Comparison of ENCODE assay signal across 13 cellular contexts in the genomic region with DNA sequence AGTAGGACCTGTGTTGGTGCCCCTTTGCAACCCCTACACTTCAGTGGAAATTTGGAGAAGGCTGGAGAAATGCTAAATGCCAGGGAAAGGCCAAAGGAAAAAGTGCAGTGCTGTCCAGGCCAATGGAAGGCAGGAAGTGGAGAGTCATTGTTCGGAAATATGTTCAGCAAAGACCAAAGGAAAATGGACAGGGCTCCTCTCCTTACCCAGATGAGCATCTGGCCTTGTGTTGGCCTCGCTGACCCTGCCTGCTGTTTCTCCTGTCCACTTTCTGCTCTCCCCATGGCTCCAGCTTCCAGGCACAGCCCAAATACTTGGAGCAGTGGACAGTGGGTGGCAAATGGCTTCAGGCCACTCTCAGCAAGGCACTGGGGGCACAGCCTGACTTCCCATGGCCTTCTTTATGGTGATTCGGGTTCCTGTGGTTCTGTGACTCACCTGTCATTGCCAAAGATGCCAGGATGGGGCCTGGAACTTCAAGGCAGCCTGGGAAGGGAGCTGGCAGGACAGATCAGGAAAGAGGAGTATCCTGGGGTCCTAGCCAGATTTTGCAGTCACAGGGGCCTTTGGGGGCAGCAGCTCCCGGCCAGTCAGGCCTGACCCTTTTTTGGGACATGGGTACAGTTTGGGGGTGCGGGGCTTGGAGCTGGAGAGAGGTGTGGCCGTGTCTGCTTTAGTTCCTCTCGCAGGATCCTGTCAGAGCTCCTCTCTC.
DNase-seq lines count a peak whose midpoint lies in the region; ATAC-seq and TF ChIP-seq lines count a peak whose summit lies in the region.
"Had no signal": no experiment of that assay in that cellular context is flagged by ENCODE, and none has a peak within 500 bp of the region (broad histone marks: within the 10 kb centered on the region; RNA-seq: fewer than 3 reads in every experiment).

No MANE protein-coding gene starts in this region.

- TF ChIP-seq CTCF in osteoblast (IDR thresholded peaks at IDR 0.05; ENCODE audit: extremely low read depth, low read depth, low read length) (no peak), mammary epithelial cell (conservative IDR thresholded peaks at IDR 0.05 in 1 of 2, IDR thresholded peaks at IDR 0.05 in 1 of 2; ENCODE audit: extremely low read depth in 1 of 2, insufficient read depth in 1 of 2, low read depth in 1 of 2, low read length in 2 of 2) (no peak), psoas muscle (IDR thresholded peaks at IDR 0.05) (no peak)

- 77% methylated on average over 4 of the region's 7 CpGs for WGBS in mammary epithelial cell (ENCODE audit: low coverage, missing lambda C conversion rate)
- 82 to 85% (median 83%) methylated on average over 7 of the region's 7 CpGs for WGBS in psoas muscle, 3 donors

- DNase-seq in M059J (ENCODE audit: low read depth) (peak; percentile 8), islet precursor cell (peak; percentile 34), osteoblast (ENCODE audit: insufficient read length, low spot score, missing footprints) (peak; percentile 53), mammary epithelial cell (no peak), psoas muscle (no peak), NCI-H524 (lab: John Stamatoyannopoulos, UW) (no peak)
- DNase-seq: BE2C; CD4-positive, alpha-beta memory T cell; DMS79; GM23248 had no signal

- H3K36me3 ChIP-seq in osteoblast (ENCODE audit: insufficient read depth, low read length), result no peaks in the 10 kb centered on the region
- no peaks in the 10 kb centered on the region for H3K36me3 ChIP-seq in mammary epithelial cell (ENCODE audit: insufficient read depth, low read length)
- no peaks in the 10 kb centered on the region for H3K36me3 ChIP-seq in psoas muscle (ENCODE audit: insufficient read depth in 1 of 2, low read depth in 1 of 2)
- H3K36me3 ChIP-seq: BE2C had no signal

- CTCF ChIA-PET in mammary epithelial cell (lab: Charles Lee; ENCODE audit: low non-redundant PET), result no interaction called here

- in situ Hi-C loops in mammary epithelial cell (cut with MboI; ENCODE audit: low sequenced_read_pairs in 2 of 2), result no loop called here

- no peak overlapping the region for H2AFZ ChIP-seq in osteoblast (ENCODE audit: low read length)
- H2AFZ ChIP-seq in mammary epithelial cell (ENCODE audit: low read depth, low read length), result no peak overlapping the region
- H2AFZ ChIP-seq: GM23248 had no signal

- H3K27ac ChIP-seq in osteoblast (ENCODE audit: low read depth, low read length) (no peak overlapping the region), mammary epithelial cell (ENCODE audit: insufficient read depth, low read depth, low read length) (no peak overlapping the region), psoas muscle (no peak overlapping the region)
- H3K27ac ChIP-seq: A549, C4-2B, GM23248 had no signal

- no peak overlapping the region for H3K9ac ChIP-seq in mammary epithelial cell (ENCODE audit: insufficient read depth, low read length)
- H3K9ac ChIP-seq: GM23248 had no signal

- intact Hi-C loops in mammary epithelial cell (cut with micrococcal nuclease), result no loop called here
- intact Hi-C loops in psoas muscle (cut with DNase I), result loop anchor here in 1 of 2 donors (10.0 kb wide), 1 partner anchor 63 kb away; no protein-coding TSS in a partner anchor

- H3K9me3 ChIP-seq in osteoblast (ENCODE audit: low read depth, low read length) (no peaks in the 10 kb centered on the region), mammary epithelial cell (replicated peaks; ENCODE audit: insufficient read depth, low read length) (no peaks in the 10 kb centered on the region), psoas muscle (no peaks in the 10 kb centered on the region)
- H3K9me3 ChIP-seq: A549, BE2C had no signal

- no peaks in the 10 kb centered on the region for H3K4me1 ChIP-seq in osteoblast (ENCODE audit: insufficient read depth, low read length)
- no peaks in the 10 kb centered on the region for H3K4me1 ChIP-seq in mammary epithelial cell (ENCODE audit: insufficient read depth, low read length)
- peaks cover 7% of the 10 kb centered on the region for H3K4me1 ChIP-seq in psoas muscle
- H3K4me1 ChIP-seq: A549, BE2C had no signal

- no TSS peak for BruUV-seq in mammary epithelial cell (replicated peaks; lab: Mats Ljungman, UMichigan)

- H3K79me2 ChIP-seq in osteoblast (ENCODE audit: insufficient read depth, low read length) (no peaks in the 10 kb centered on the region), mammary epithelial cell (ENCODE audit: insufficient read depth, low read length) (no peaks in the 10 kb centered on the region)

- ATAC-seq in psoas muscle, result no peak
- ATAC-seq: A549, GM12878 had no signal

- H4K20me1 ChIP-seq in osteoblast (ENCODE audit: insufficient read depth, low read length) (no peaks in the 10 kb centered on the region), mammary epithelial cell (ENCODE audit: insufficient read depth, low read length) (no peaks in the 10 kb centered on the region)

- no peaks in the 10 kb centered on the region for H3K27me3 ChIP-seq in osteoblast (ENCODE audit: insufficient read depth, low read length)
- H3K27me3 ChIP-seq in mammary epithelial cell (ENCODE audit: insufficient read depth, low read length), result no peaks in the 10 kb centered on the region
- no peaks in the 10 kb centered on the region for H3K27me3 ChIP-seq in psoas muscle (ENCODE audit: insufficient read depth in 3 of 3, low read length in 2 of 3)
- H3K27me3 ChIP-seq: BE2C had no signal

- H3K4me2 ChIP-seq in osteoblast (ENCODE audit: insufficient read depth, low read length) (no peak overlapping the region), mammary epithelial cell (ENCODE audit: insufficient read depth, low read depth, low read length) (no peak overlapping the region)
- H3K4me2 ChIP-seq: A549 had no signal

- dilution Hi-C loops in mammary epithelial cell (cut with HindIII; ENCODE audit: low sequenced_read_pairs), result no loop called here

- H3K4me3 ChIP-seq in osteoblast (ENCODE audit: insufficient read depth, low read length) (no peak overlapping the region), mammary epithelial cell (replicated peaks in 1 of 3; ENCODE audit: insufficient read depth in 1 of 3, low read depth in 2 of 3, low read length in 3 of 3) (no peak overlapping the region), psoas muscle (no peak overlapping the region)
- H3K4me3 ChIP-seq: A549, GM12878, GM23248 had no signal

Comparison
In these comparisons a context has a peak if more than half of its experiments do, and no peak if none do; other contexts are left out.
1. DNase-seq: peak in M059J (single experiment), islet precursor cell (single experiment) and osteoblast (single experiment); none in mammary epithelial cell (single experiment), psoas muscle (0 of 2) and NCI-H524 (0 of 2).